In genomic region chr21:44583800-44584147, GRCh38 we compare ENCODE assay signal across 1 cellular context.
TF ChIP-seq lines count a peak whose summit lies in the region.

No MANE protein-coding gene starts in this region.

TF ChIP-seq in K562, 482 proteins besides CTCF, POLR2A, EP300 and RAD21 (continued from another document):
- TF ChIP-seq ATF3 (IDR thresholded peaks at IDR 0.05) = peak; percentile 33; the same call in 1 of the 2 replicates
- no peak for TF ChIP-seq ATF3 (CRISPR knock-in tag; conservative IDR thresholded peaks at IDR 0.05)
- TF ChIP-seq ZNF655 (CRISPR knock-in tag; IDR thresholded peaks at IDR 0.05) = no peak
- TF ChIP-seq JUND (IDR thresholded peaks at IDR 0.05; ENCODE audit: borderline replicate concordance, low read depth, low read length) = 0 out of 2 replicates have a peak, but pooled peaks have one; percentile 10
- peak; percentile 39; the same call in 1 of the 3 replicates for TF ChIP-seq JUND (tag; IDR thresholded peaks at IDR 0.05; ENCODE audit: borderline replicate concordance, low read depth, low read length)
- no peak for TF ChIP-seq CREB1 (IDR thresholded peaks at IDR 0.05)
- 0 out of 2 replicates have a peak, but pooled peaks have one; percentile 42 for TF ChIP-seq CREB1 (CRISPR knock-in tag; IDR thresholded peaks at IDR 0.05)
